In genomic region chr3:64694127-64694526, GRCh38 we compare ENCODE assay signal across 23 cellular contexts. TPM values are rescaled to one million over a fixed set of nuclear protein-coding genes. Genes with fewer than 3 reads are reported as not detected.
"Had no signal": no experiment of that assay in that cellular context is flagged by ENCODE, and none has a peak within 500 bp of the region (broad histone marks: within the 10 kb centered on the region; RNA-seq: fewer than 3 reads in every experiment).

No MANE protein-coding gene starts in this region.

- H3K36me3 Mint-ChIP-seq: activated naive CD8-positive, alpha-beta T cell treated with anti-CD3 and anti-CD28 coated beads for 36 hours; naive B cell had no signal

- H3K27me3 ChIP-seq: adrenal gland, body of pancreas, left lung, pancreas, transverse colon had no signal

- H3K4me1 Mint-ChIP-seq: activated naive CD8-positive, alpha-beta T cell treated with anti-CD3 and anti-CD28 coated beads for 36 hours; naive B cell had no signal

- H3K4me3 ChIP-seq: adrenal gland, body of pancreas, left lung, mucosa of descending colon, pancreas, prostate gland, spleen, transverse colon had no signal

- H3K9me3 ChIP-seq: adrenal gland, body of pancreas, left lung, mucosa of descending colon, pancreas, prostate gland, transverse colon had no signal

- H3K27ac ChIP-seq: adrenal gland, body of pancreas, left lung, pancreas, prostate gland, spleen, transverse colon had no signal

- H3K9me3 Mint-ChIP-seq: activated naive CD8-positive, alpha-beta T cell treated with anti-CD3 and anti-CD28 coated beads for 36 hours; T-helper 2 cell treated with Interferon-gamma antibody and Interleukin-4, amounts not matched to agents 5 μg/mL and 100 μg/mL, for 36 hours had no signal

- H3K27ac Mint-ChIP-seq: activated naive CD8-positive, alpha-beta T cell treated with anti-CD3 and anti-CD28 coated beads for 36 hours; activated T-cell treated with anti-CD3 and anti-CD28 coated beads, Interleukin-2, amount 50 U/mL, for 72 hours; naive B cell; T-helper 2 cell treated with Interferon-gamma antibody and Interleukin-4, amounts not matched to agents 5 μg/mL and 100 μg/mL, for 36 hours had no signal

- ATAC-seq: activated T-cell treated with anti-CD3 and anti-CD28 coated beads, Interleukin-2, amount 50 U/mL, for 72 hours; body of pancreas; left lung; mucosa of descending colon; pancreas had no signal

- H3K4me1 ChIP-seq: body of pancreas, pancreas, prostate gland had no signal

- DNase-seq: activated CD4-positive, alpha-beta T cell treated with anti-CD3 and anti-CD28 coated beads for 4 hours; activated CD4-positive, alpha-beta T cell treated with anti-CD3 and anti-CD28 coated beads, Interleukin-2, amount 50 U/mL, for 4 hours; activated CD4-positive, CD25-positive, alpha-beta regulatory T cell; activated naive CD4-positive, alpha-beta T cell treated with Interleukin-2 at 50 U/mL for 16 hours; activated naive CD8-positive, alpha-beta T cell treated with anti-CD3 and anti-CD28 coated beads for 36 hours; activated T-cell treated with anti-CD3 and anti-CD28 coated beads for 4 hours; activated T-cell treated with anti-CD3 and anti-CD28 coated beads, Interleukin-2, amount 50 U/mL, for 72 hours; adrenal gland; aorta; body of pancreas; head of caudate nucleus; kidney glomerular epithelial cell; left lung; mucosa of descending colon; naive B cell; nephron progenitor cell; pancreas; spleen; stimulated activated naive CD4-positive, alpha-beta T cell treated with Interleukin-2 at 50 U/mL for 16 hours; T-helper 1 cell; transverse colon had no signal

- H3K4me3 Mint-ChIP-seq: activated naive CD8-positive, alpha-beta T cell treated with anti-CD3 and anti-CD28 coated beads for 36 hours; activated T-cell treated with anti-CD3 and anti-CD28 coated beads, Interleukin-2, amount 50 U/mL, for 72 hours; naive B cell; nephron progenitor cell; T-helper 2 cell treated with Interferon-gamma antibody and Interleukin-4, amounts not matched to agents 5 μg/mL and 100 μg/mL, for 36 hours had no signal

- H3K36me3 ChIP-seq: adrenal gland, left lung, pancreas, prostate gland, spleen, transverse colon had no signal

RNA-seq across cellular contexts. Expression of gene ADAMTS9, which starts 6.3 kb away (rescaled TPM):
- total RNA-seq: activated naive CD8-positive, alpha-beta T cell treated with anti-CD3 and anti-CD28 coated beads for 36 hours; activated T-cell treated with anti-CD3 and anti-CD28 coated beads, Interleukin-2, amount 50 U/mL, for 72 hours had no signal
